In genomic region chr2:45935791-45936622, GRCh38 we compare ENCODE assay signal across 8 cellular contexts.
DNase-seq lines count a peak whose midpoint lies in the region; ATAC-seq and TF ChIP-seq lines count a peak whose summit lies in the region.

No MANE protein-coding gene starts in this region.

- no peaks in the 10 kb centered on the region for H4K20me1 ChIP-seq in MM.1S (ENCODE audit: insufficient read depth, low read length)

- H3F3A ChIP-seq in MM.1S (ENCODE audit: insufficient read depth, low read length), result no peaks in the 10 kb centered on the region

- no peak overlapping the region for H3K27ac ChIP-seq in MM.1S (ENCODE audit: low read length)
- H3K27ac ChIP-seq in cardiac muscle cell, result no peak overlapping the region

- intact Hi-C loops in posterior cingulate gyrus (cut with DNase I), result loop anchor here (1.0 to 2.0 kb wide), 2 partner anchors 157 to 293 kb away; no protein-coding TSS in a partner anchor

- POLR2A ChIA-PET in activated naive CD8-positive, alpha-beta T cell treated with anti-CD3 and anti-CD28 coated beads, Interleukin-2, amount 10 ng/mL, durations not matched to agents 7 days and 5 days (lab: Charles Lee), result interaction anchor here (0.6 to 1.8 kb wide), 3 partner anchors 8 to 309 kb away, joined by 3 to 5 read pairs (median 4); no protein-coding TSS in a partner anchor

- H3K9me2 ChIP-seq in MM.1S (replicated peaks; ENCODE audit: insufficient read depth, low read length), result no peaks in the 10 kb centered on the region

- no peaks in the 10 kb centered on the region for H3K79me2 ChIP-seq in MM.1S (ENCODE audit: low read length)

- no peaks in the 10 kb centered on the region for H3K9me3 ChIP-seq in MM.1S (replicated peaks; ENCODE audit: insufficient read depth, low read length)
- H3K9me3 ChIP-seq in cardiac muscle cell (ENCODE audit: low read depth), result no peaks in the 10 kb centered on the region

- H3K4me1 ChIP-seq in MM.1S (ENCODE audit: low read length) (no peaks in the 10 kb centered on the region), cardiac muscle cell (ENCODE audit: low read depth) (peaks cover 5% of the 10 kb centered on the region)

- no peak overlapping the region for H3K4me3 ChIP-seq in AG10803 (ENCODE audit: low read length)
- no peak overlapping the region for H3K4me3 ChIP-seq in MM.1S (ENCODE audit: low read length)
- H3K4me3 ChIP-seq in cardiac muscle cell, result no peak overlapping the region

- no peak overlapping the region for H2AFZ ChIP-seq in MM.1S (ENCODE audit: low read length)

- no peak overlapping the region for H3K9ac ChIP-seq in MM.1S (ENCODE audit: low read length)

- DNase-seq in AG10803 (ENCODE audit: low read depth), result peak; percentile 99
- peak; percentile 42 for DNase-seq in GM19240 (ENCODE audit: insufficient read length, low spot score)
- DNase-seq in MM.1S, result peak; percentile 62
- peak; percentile 99 for DNase-seq in RPMI7951 (ENCODE audit: low read depth)
- DNase-seq in activated naive CD8-positive, alpha-beta T cell treated with anti-CD3 and anti-CD28 coated beads, Interleukin-2, amount 10 ng/mL, durations not matched to agents 7 days and 5 days, result peak; percentile 61
- peak; percentile 86 to 97 for DNase-seq in cardiac muscle cell (ENCODE audit: low read depth in 1 of 2, low spot score in 1 of 2)
- DNase-seq in posterior cingulate gyrus, result peak; percentile 63 to 96 (median 81)

- no peak overlapping the region for H3K4me3 Mint-ChIP-seq in activated naive CD8-positive, alpha-beta T cell treated with anti-CD3 and anti-CD28 coated beads, Interleukin-2, amount 10 ng/mL, durations not matched to agents 7 days and 5 days

- H3K4me1 Mint-ChIP-seq in activated naive CD8-positive, alpha-beta T cell treated with anti-CD3 and anti-CD28 coated beads, Interleukin-2, amount 10 ng/mL, durations not matched to agents 7 days and 5 days, result peaks cover 2% of the 10 kb centered on the region

- H3K27me3 Mint-ChIP-seq in activated naive CD8-positive, alpha-beta T cell treated with anti-CD3 and anti-CD28 coated beads, Interleukin-2, amount 10 ng/mL, durations not matched to agents 7 days and 5 days, result no peaks in the 10 kb centered on the region

- H3K27ac Mint-ChIP-seq in activated naive CD8-positive, alpha-beta T cell treated with anti-CD3 and anti-CD28 coated beads, Interleukin-2, amount 10 ng/mL, durations not matched to agents 7 days and 5 days, result no peak overlapping the region

- H3K4me2 ChIP-seq in MM.1S (ENCODE audit: low read depth, low read length), result 0 out of 2 replicates have a peak overlapping the region, but pooled peaks have one; percentile 14

- H3K36me3 Mint-ChIP-seq in activated naive CD8-positive, alpha-beta T cell treated with anti-CD3 and anti-CD28 coated beads, Interleukin-2, amount 10 ng/mL, durations not matched to agents 7 days and 5 days, result peaks cover 2% of the 10 kb centered on the region

- peak; percentile 85 for TF ChIP-seq CTCF in AG10803 (conservative IDR thresholded peaks at IDR 0.05; ENCODE audit: low read length)
- TF ChIP-seq CTCF in MM.1S (IDR thresholded peaks at IDR 0.05; ENCODE audit: low read length), result peak; percentile 66
- peak; percentile 79 for TF ChIP-seq CTCF in cardiac muscle cell (IDR thresholded peaks at IDR 0.05; ENCODE audit: low read depth, low read length)

- no peaks in the 10 kb centered on the region for H3K36me3 ChIP-seq in MM.1S (replicated peaks; ENCODE audit: insufficient read depth, low read length)
- H3K36me3 ChIP-seq in cardiac muscle cell, result no peaks in the 10 kb centered on the region

- H3K9me3 Mint-ChIP-seq in activated naive CD8-positive, alpha-beta T cell treated with anti-CD3 and anti-CD28 coated beads, Interleukin-2, amount 10 ng/mL, durations not matched to agents 7 days and 5 days, result no peaks in the 10 kb centered on the region

- ATAC-seq in activated naive CD8-positive, alpha-beta T cell treated with anti-CD3 and anti-CD28 coated beads, Interleukin-2, amount 10 ng/mL, durations not matched to agents 7 days and 5 days (ENCODE audit: low read depth), result peak; percentile 72
- ATAC-seq in GM21390 (IDR thresholded peaks at IDR 0.05; ENCODE audit: unreplicated experiment), result no peak

- H3K27me3 ChIP-seq in MM.1S (replicated peaks; ENCODE audit: insufficient read depth, low read length), result no peaks in the 10 kb centered on the region
- H3K27me3 ChIP-seq in cardiac muscle cell, result no peaks in the 10 kb centered on the region

Comparison
In these comparisons a context has a peak if more than half of its experiments do, and no peak if none do; other contexts are left out.
1. DNase-seq: peak in every context shown above with its lines; median percentile 99 in AG10803; 99 in RPMI7951; 92 in cardiac muscle cell; 81 in posterior cingulate gyrus; 62 in MM.1S; 61 in activated naive CD8-positive, alpha-beta T cell treated with anti-CD3 and anti-CD28 coated beads, Interleukin-2, amount 10 ng/mL, durations not matched to agents 7 days and 5 days; 42 in GM19240.